ENCODE assay signal across 3 cellular contexts in genomic region chr3:154668187-154668586, GRCh38.
TF ChIP-seq lines count a peak whose summit lies in the region.

No MANE protein-coding gene starts in this region.

TF ChIP-seq in GM23338, 12 proteins besides CTCF, POLR2A, EP300 and RAD21 (continues in another document):
- TF ChIP-seq ZNF462 (CRISPR knock-in tag; IDR thresholded peaks at IDR 0.05) (no peak), ZNF114 (CRISPR knock-in tag; IDR thresholded peaks at IDR 0.05) (no peak), POLR2AphosphoS5 (IDR thresholded peaks at IDR 0.05; ENCODE audit: low read depth) (no peak), EZH2 (IDR thresholded peaks at IDR 0.05; ENCODE audit: low read depth, unreplicated experiment) (no peak)

TF ChIP-seq in IMR-90, 13 proteins besides CTCF, POLR2A, EP300 and RAD21:
- TF ChIP-seq MAFK (IDR thresholded peaks at IDR 0.05; ENCODE audit: low read depth, low read length) = peak; percentile 91
- TF ChIP-seq RCOR1 (IDR thresholded peaks at IDR 0.05; ENCODE audit: insufficient replicate concordance, low read length) = no peak

TF ChIP-seq in H1, 55 proteins besides CTCF, POLR2A, EP300 and RAD21:
- TF ChIP-seq BRCA1 (IDR thresholded peaks at IDR 0.05; ENCODE audit: low read depth, low read length) (no peak), MAFK (IDR thresholded peaks at IDR 0.05; ENCODE audit: low read depth, low read length) (peak; percentile 68)
TF ChIP-seq in H1: peak in this region for 1.
